Comparison of ENCODE assay signal across 25 cellular contexts in the genomic region with DNA sequence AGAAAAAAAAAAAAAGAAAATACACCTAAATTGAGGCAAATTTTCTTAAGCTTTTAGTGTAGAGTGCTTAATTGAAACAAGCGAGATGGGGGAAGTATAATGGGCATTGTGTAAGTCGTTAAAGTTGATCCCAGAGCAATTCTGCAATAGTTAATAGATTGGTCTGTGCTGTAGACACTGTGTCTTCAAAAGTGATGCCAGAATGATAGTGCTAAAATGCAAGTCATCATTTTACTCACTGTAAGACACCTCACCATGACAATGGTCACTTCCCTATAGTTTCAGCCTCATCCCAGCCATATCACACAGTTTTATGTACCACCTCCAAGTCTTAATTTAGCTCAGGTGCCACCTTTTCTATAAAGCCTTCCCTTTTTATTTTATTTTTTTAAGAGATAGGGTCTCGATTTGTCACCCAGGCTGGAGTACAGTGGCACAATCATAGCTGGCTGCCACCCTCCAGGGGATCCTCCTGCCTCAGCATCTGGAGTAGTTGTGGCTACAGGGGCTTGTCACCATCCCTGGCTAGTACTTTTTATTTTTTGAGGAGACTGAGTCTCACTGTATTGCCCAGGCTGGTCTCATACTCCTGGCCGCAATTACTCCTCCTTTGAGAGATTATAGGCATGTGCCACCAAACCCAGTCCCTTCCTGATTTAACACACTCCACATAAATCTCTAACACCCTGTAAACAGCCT. TPM values are rescaled to one million over a fixed set of nuclear protein-coding genes. Genes with fewer than 3 reads are reported as not detected.
DNase-seq lines count a peak whose midpoint lies in the region; ATAC-seq and TF ChIP-seq lines count a peak whose summit lies in the region.
"Had no signal": no experiment of that assay in that cellular context is flagged by ENCODE, and none has a peak within 500 bp of the region (broad histone marks: within the 10 kb centered on the region; RNA-seq: fewer than 3 reads in every experiment).

No MANE protein-coding gene starts in this region.

- no peaks in the 10 kb centered on the region for H3K9me3 ChIP-seq in CD8-positive, alpha-beta T cell (ENCODE audit: low read length)
- H3K9me3 ChIP-seq in HEK293 (ENCODE audit: control insufficient read depth, insufficient read depth, low read depth, low read length) (no peaks in the 10 kb centered on the region), PC-3 (ENCODE audit: low read length) (no peaks in the 10 kb centered on the region)
- H3K9me3 ChIP-seq: lower lobe of right lung, SJSA1, tibial nerve had no signal

- TF ChIP-seq CTCF in CD8-positive, alpha-beta T cell (IDR thresholded peaks at IDR 0.05) = no peak
- TF ChIP-seq CTCF in HEK293 (tag by site-specific recombination; IDR thresholded peaks at IDR 0.05) (no peak), PC-3 (conservative IDR thresholded peaks at IDR 0.05; ENCODE audit: low read depth, low read length) (no peak)

- no peak overlapping the region for H3K27ac ChIP-seq in CD8-positive, alpha-beta T cell (ENCODE audit: low read depth, low read length)
- H3K27ac ChIP-seq in HEK293 (ENCODE audit: extremely low read depth, low read depth, low read length) = no peak overlapping the region
- H3K27ac ChIP-seq in PC-3 (ENCODE audit: low read length) = no peak overlapping the region
- H3K27ac ChIP-seq: lower lobe of right lung, SJSA1, tibial nerve had no signal

- H3K36me3 Mint-ChIP-seq in CD8-positive, alpha-beta T cell = peaks cover 41% of the 10 kb centered on the region
- peaks cover 31% of the 10 kb centered on the region for H3K36me3 Mint-ChIP-seq in central memory CD8-positive, alpha-beta T cell (ENCODE audit: insufficient read depth)

- H3K27me3 ChIP-seq in CD8-positive, alpha-beta T cell (ENCODE audit: insufficient read depth, low read length) = no peaks in the 10 kb centered on the region
- no peaks in the 10 kb centered on the region for H3K27me3 ChIP-seq in PC-3 (ENCODE audit: low read length)
- H3K27me3 ChIP-seq: SJSA1, tibial nerve had no signal

- intact Hi-C loops in CD8-positive, alpha-beta T cell (cut with DNase I, micrococcal nuclease) = no loop called here
- intact Hi-C loops in PC-3 (cut with micrococcal nuclease) = no loop called here

- peaks cover 12% of the 10 kb centered on the region for H3K36me3 ChIP-seq in CD8-positive, alpha-beta T cell (ENCODE audit: insufficient read depth, low read length)
- peaks cover 20 to 37% of the 10 kb centered on the region in 2 experiments for H3K36me3 ChIP-seq in HEK293 (ENCODE audit: control insufficient read depth in 2 of 2, insufficient read depth in 1 of 2, low read length in 2 of 2)
- peaks cover 29% of the 10 kb centered on the region for H3K36me3 ChIP-seq in PC-3 (ENCODE audit: low read depth, low read length)

- H2AFZ ChIP-seq in PC-3 (ENCODE audit: low read length) = no peak overlapping the region

- no peak overlapping the region for H3K4me3 Mint-ChIP-seq in CD8-positive, alpha-beta T cell
- H3K4me3 Mint-ChIP-seq in central memory CD8-positive, alpha-beta T cell = no peak overlapping the region
- H3K4me3 Mint-ChIP-seq: activated CD4-positive, alpha-beta memory T cell treated with anti-CD3 and anti-CD28 coated beads for 36 hours; activated naive CD8-positive, alpha-beta T cell treated with anti-CD3 and anti-CD28 coated beads, Interleukin-2, amount 10 ng/mL, durations not matched to agents 7 days and 5 days; CD14-positive monocyte; HFFc6; nephron progenitor cell had no signal

- peak overlapping the region; percentile 25 for H3K27ac Mint-ChIP-seq in CD8-positive, alpha-beta T cell
- peak overlapping the region; percentile 11 for H3K27ac Mint-ChIP-seq in central memory CD8-positive, alpha-beta T cell (ENCODE audit: low read depth)
- H3K27ac Mint-ChIP-seq: activated CD4-positive, alpha-beta memory T cell treated with anti-CD3 and anti-CD28 coated beads for 36 hours; activated naive CD8-positive, alpha-beta T cell treated with anti-CD3 and anti-CD28 coated beads, Interleukin-2, amount 10 ng/mL, durations not matched to agents 7 days and 5 days; HFFc6; nephron progenitor cell had no signal

- no peak for DNase-seq in CD8-positive, alpha-beta T cell
- DNase-seq in PC-3 = peak; percentile 17
- no peak for DNase-seq in central memory CD8-positive, alpha-beta T cell (ENCODE audit: low spot score in 2 of 2)
- no peak for DNase-seq in inferior parietal cortex (ENCODE audit: extremely low spot score)
- DNase-seq in cortex of kidney (lab: John Stamatoyannopoulos, UW) = no peak
- no peak for DNase-seq in NCI-H748 treated with DMSO at 0.1 percent for 48 hours (lab: John Stamatoyannopoulos, UW)
- no peak for DNase-seq in stimulated activated naive CD4-positive, alpha-beta T cell treated with Interleukin-2 at 50 U/mL for 16 hours (lab: John Stamatoyannopoulos, UW)
- DNase-seq: activated CD4-positive, alpha-beta memory T cell treated with anti-CD3 and anti-CD28 coated beads for 36 hours; activated CD4-positive, CD25-positive, alpha-beta regulatory T cell; activated naive CD8-positive, alpha-beta T cell treated with anti-CD3 and anti-CD28 coated beads, Interleukin-2, amount 10 ng/mL, durations not matched to agents 7 days and 5 days; caudate nucleus; dermis blood vessel endothelial cell; HFFc6; Karpas-422; lower lobe of right lung; NCI-H1048; NCI-H187 treated with DMSO at 0.1 percent for 48 hours; NCI-H526; nephron progenitor cell; stimulated activated CD4-positive, alpha-beta T cell treated with anti-CD3 and anti-CD28 coated beads, Interleukin-15, amount 100 ng/mL, for 24 hours had no signal

- H3K4me1 Mint-ChIP-seq in CD8-positive, alpha-beta T cell (ENCODE audit: low read depth) = peaks cover 16% of the 10 kb centered on the region
- peaks cover 15% of the 10 kb centered on the region for H3K4me1 Mint-ChIP-seq in central memory CD8-positive, alpha-beta T cell

- H4K20me1 ChIP-seq in PC-3 (ENCODE audit: low read length) = 0 out of 2 replicates have a peak, but pooled peaks cover 4% of the 10 kb centered on the region

- peaks cover 4% of the 10 kb centered on the region for H3K27me3 Mint-ChIP-seq in CD8-positive, alpha-beta T cell (ENCODE audit: low read depth)
- peaks cover 17% of the 10 kb centered on the region for H3K27me3 Mint-ChIP-seq in central memory CD8-positive, alpha-beta T cell

- peaks cover 10% of the 10 kb centered on the region for H3K4me1 ChIP-seq in CD8-positive, alpha-beta T cell (ENCODE audit: insufficient read depth, low read length)
- H3K4me1 ChIP-seq in HEK293 (ENCODE audit: control insufficient read depth, insufficient read depth, low read length) (0 out of 2 replicates have a peak, but pooled peaks cover 1% of the 10 kb centered on the region), PC-3 (ENCODE audit: insufficient read depth, low read length) (peaks cover 9% of the 10 kb centered on the region)
- H3K4me1 ChIP-seq: SJSA1 had no signal

- POLR2A ChIA-PET in CD8-positive, alpha-beta T cell (lab: Charles Lee) = no interaction called here
- POLR2A ChIA-PET in HEK293 (lab: Yijun Ruan, JAX) = no interaction called here
- POLR2A ChIA-PET in PC-3 (lab: Charles Lee; ENCODE audit: unreplicated experiment) = no interaction called here

- no peak for ATAC-seq in CD8-positive, alpha-beta T cell
- peak; percentile 42 for ATAC-seq in PC-3
- ATAC-seq in central memory CD8-positive, alpha-beta T cell (replicated peaks; ENCODE audit: extremely low read depth, poor library complexity, severe bottlenecking) = no peak
- ATAC-seq: lower lobe of right lung, sciatic nerve had no signal

- CTCF ChIA-PET in CD8-positive, alpha-beta T cell (lab: Charles Lee) = interaction anchor here (0.6 kb wide), 1 partner anchor 923 kb away, joined by 3 read pairs; no protein-coding TSS in a partner anchor
- CTCF ChIA-PET in HEK293 (lab: Yijun Ruan, JAX) (interaction anchor here (0.5 kb wide), 1 partner anchor 76 kb away, joined by 4 read pairs; no protein-coding TSS in a partner anchor), PC-3 (lab: Charles Lee) (no interaction called here)

- peaks cover 13% of the 10 kb centered on the region for H3K79me2 ChIP-seq in PC-3 (ENCODE audit: low read length)

- H3K9ac ChIP-seq in PC-3 (ENCODE audit: low read length) = no peak overlapping the region

- BruUV-seq in PC-3 (replicated peaks; lab: Mats Ljungman, UMichigan) = no TSS peak

- no peak overlapping the region for H3K4me3 ChIP-seq in CD8-positive, alpha-beta T cell (ENCODE audit: low read depth, low read length)
- H3K4me3 ChIP-seq in HEK293 (ENCODE audit: low read depth, low read length) (no peak overlapping the region), PC-3 (ENCODE audit: low read length) (no peak overlapping the region)
- H3K4me3 ChIP-seq: lower lobe of right lung, SJSA1, tibial nerve had no signal

- H3K9me2 ChIP-seq in PC-3 (replicated peaks; ENCODE audit: low read length) = no peaks in the 10 kb centered on the region

- no peaks in the 10 kb centered on the region for H3K9me3 Mint-ChIP-seq in CD8-positive, alpha-beta T cell
- H3K9me3 Mint-ChIP-seq in central memory CD8-positive, alpha-beta T cell = no peaks in the 10 kb centered on the region
- H3K9me3 Mint-ChIP-seq: activated CD4-positive, alpha-beta memory T cell treated with anti-CD3 and anti-CD28 coated beads for 36 hours; activated naive CD8-positive, alpha-beta T cell treated with anti-CD3 and anti-CD28 coated beads, Interleukin-2, amount 10 ng/mL, durations not matched to agents 7 days and 5 days; HFFc6; nephron progenitor cell had no signal

- no peak overlapping the region for H3K4me2 ChIP-seq in PC-3 (ENCODE audit: low read length)

- H3F3A ChIP-seq in PC-3 (ENCODE audit: low read length, unreplicated experiment) = peaks cover 9% of the 10 kb centered on the region

TF ChIP-seq in HEK293, 187 proteins besides CTCF, POLR2A, EP300 and RAD21:
- TF ChIP-seq GLIS1 (tag by site-specific recombination; IDR thresholded peaks at IDR 0.05) (no peak), GLI4 (tag by site-specific recombination; IDR thresholded peaks at IDR 0.05) (no peak), YY1 (tag by site-specific recombination; IDR thresholded peaks at IDR 0.05) (no peak), ZBTB17 (tag by site-specific recombination; IDR thresholded peaks at IDR 0.05) (peak; percentile 70)

RNA-seq across cellular contexts. Expression of gene COX7C, which starts 6.2 kb away (rescaled TPM):
- 100 to 1,000 TPM; 432 to 495 TPM for total RNA-seq in CD8-positive, alpha-beta T cell
- 568 and 659 TPM in 2 replicates for total RNA-seq in PC-3 (2014; rRNA removed)
